ENCODE assay signal across 1 cellular context in genomic region chr17:39401412-39402278, GRCh38.
TF ChIP-seq lines count a peak whose summit lies in the region.

Gene FBXL20 (minus strand): TSS chr17:39401626. CDS start chr17:39401402, 224 bp downstream.

TF ChIP-seq in HepG2, 621 proteins besides CTCF, POLR2A, EP300 and RAD21 (continued from another document and continues in another):
- TF ChIP-seq ZHX2 (IDR thresholded peaks at IDR 0.05; ENCODE audit: low read depth) (no peak), ZHX2 (CRISPR knock-in tag; IDR thresholded peaks at IDR 0.05; ENCODE audit: borderline replicate concordance) (no peak; the same call in 1 of the 2 replicates), TBP (CRISPR knock-in tag; IDR thresholded peaks at IDR 0.05) (no peak), POLR2AphosphoS5 (IDR thresholded peaks at IDR 0.05; ENCODE audit: low read depth, low read length) (peak; percentile 75), ZNF691 (CRISPR knock-in tag; IDR thresholded peaks at IDR 0.05; ENCODE audit: borderline replicate concordance, low read depth) (0 out of 2 replicates have a peak, but pooled peaks have one; percentile 66), FUBP1 (CRISPR knock-in tag; IDR thresholded peaks at IDR 0.05; ENCODE audit: borderline replicate concordance) (no peak), ZBTB1 (CRISPR knock-in tag; IDR thresholded peaks at IDR 0.05; ENCODE audit: borderline replicate concordance) (no peak), TEAD3 (CRISPR knock-in tag; optimal IDR thresholded peaks at IDR 0.05; ENCODE audit: borderline replicate concordance) (no peak), ZNF136 (CRISPR knock-in tag; IDR thresholded peaks at IDR 0.05; ENCODE audit: low read depth) (no peak), POLR2AphosphoS2 (IDR thresholded peaks at IDR 0.05; ENCODE audit: low read depth, low read length) (no peak), TRIM24 (CRISPR knock-in tag; IDR thresholded peaks at IDR 0.05) (no peak), NONO (IDR thresholded peaks at IDR 0.05) (no peak), NONO (CRISPR knock-in tag; conservative IDR thresholded peaks at IDR 0.05) (0 out of 2 replicates have a peak, but pooled peaks have one; percentile 1), ZNF33A (CRISPR knock-in tag; IDR thresholded peaks at IDR 0.05; ENCODE audit: borderline replicate concordance) (no peak), ZNF138 (CRISPR knock-in tag; IDR thresholded peaks at IDR 0.05; ENCODE audit: low read depth) (no peak), DMTF1 (CRISPR knock-in tag; IDR thresholded peaks at IDR 0.05) (no peak), SKIL (CRISPR knock-in tag; IDR thresholded peaks at IDR 0.05; ENCODE audit: borderline replicate concordance) (0 out of 2 replicates have a peak, but pooled peaks have one; percentile 6), SAFB2 (CRISPR knock-in tag; IDR thresholded peaks at IDR 0.05; ENCODE audit: borderline replicate concordance, low read depth) (peak; percentile 89; the same call in 1 of the 2 replicates), ATRX (CRISPR knock-in tag; IDR thresholded peaks at IDR 0.05; ENCODE audit: borderline replicate concordance) (no peak), GPN1 (CRISPR knock-in tag; IDR thresholded peaks at IDR 0.05; ENCODE audit: borderline replicate concordance) (no peak), ZBTB14 (CRISPR knock-in tag; IDR thresholded peaks at IDR 0.05) (peak; percentile 85), TAF15 (IDR thresholded peaks at IDR 0.05; ENCODE audit: low read depth, low read length, poor library complexity, severe bottlenecking) (peak; percentile 40), JUNB (CRISPR knock-in tag; IDR thresholded peaks at IDR 0.05; ENCODE audit: borderline replicate concordance) (no peak), ZNF687 (CRISPR knock-in tag; IDR thresholded peaks at IDR 0.05) (peak; percentile 71), REPIN1 (CRISPR knock-in tag; IDR thresholded peaks at IDR 0.05; ENCODE audit: borderline replicate concordance, low read depth) (0 out of 2 replicates have a peak, but pooled peaks have one; percentile 19), ZNF773 (CRISPR knock-in tag; IDR thresholded peaks at IDR 0.05; ENCODE audit: borderline replicate concordance) (peak; percentile 74; the same call in 1 of the 2 replicates), IKZF4 (CRISPR knock-in tag; IDR thresholded peaks at IDR 0.05; ENCODE audit: borderline replicate concordance, low read depth, not compliant biosample characterization) (peak; percentile 41), STAG1 (CRISPR knock-in tag; IDR thresholded peaks at IDR 0.05) (no peak), TIGD3 (CRISPR knock-in tag; IDR thresholded peaks at IDR 0.05; ENCODE audit: borderline replicate concordance) (no peak), ZNF501 (CRISPR knock-in tag; IDR thresholded peaks at IDR 0.05) (peak; percentile 33; the same call in 1 of the 2 replicates), CBX1 (IDR thresholded peaks at IDR 0.05; ENCODE audit: low read depth) (peak; percentile 79), ZNF513 (CRISPR knock-in tag; conservative IDR thresholded peaks at IDR 0.05) (peak; percentile 40; the same call in 1 of the 2 replicates), TCF7 (IDR thresholded peaks at IDR 0.05; ENCODE audit: low read depth) (no peak)
